In genomic region chr20:54377992-54378773, GRCh38 we compare ENCODE assay signal across 26 cellular contexts.
"Had no signal": no experiment of that assay in that cellular context is flagged by ENCODE, and none has a peak within 500 bp of the region (broad histone marks: within the 10 kb centered on the region; RNA-seq: fewer than 3 reads in every experiment).

No MANE protein-coding gene starts in this region.

- H3K9ac ChIP-seq: parathyroid adenoma had no signal

- H3K9me3 Mint-ChIP-seq: dendritic cell treated with granulocyte-macrophage colony-stimulating factor and Interleukin-4, amounts not matched to agents 40 ng/mL and 50 ng/mL, for 4 days; mesothelial cell of epicardium; natural killer cell treated with Interleukin-12 subunit alpha and Interleukin-12 subunit beta and Interleukin-15 and Interleukin-18, amount 100 ng/mL, for 72 hours; stimulated activated effector memory CD8-positive, alpha-beta T cell treated with anti-CD3 and anti-CD28 coated beads, Interleukin-12 subunit alpha, Interleukin-12 subunit beta, amount 100 ng/mL, for 72 hours; type B pancreatic cell had no signal

- H2AFZ ChIP-seq: parathyroid adenoma had no signal

- H3K27me3 ChIP-seq: colonic mucosa, gastrocnemius medialis, left lung, right atrium auricular region, stomach, thyroid gland had no signal

- H3K36me3 Mint-ChIP-seq: mesothelial cell of epicardium; naive B cell; natural killer cell treated with Interleukin-12 subunit alpha and Interleukin-12 subunit beta and Interleukin-15 and Interleukin-18, amount 100 ng/mL, for 72 hours; stimulated activated effector memory CD8-positive, alpha-beta T cell treated with anti-CD3 and anti-CD28 coated beads, Interleukin-12 subunit alpha, Interleukin-12 subunit beta, amount 100 ng/mL, for 72 hours; type B pancreatic cell had no signal

- H3K27ac ChIP-seq: colonic mucosa, epithelial cell of prostate, gastrocnemius medialis, left lung, neutrophil, parathyroid adenoma, right atrium auricular region, stomach, thyroid gland had no signal

- H3K36me3 ChIP-seq: colonic mucosa, gastrocnemius medialis, left lung, neutrophil, right atrium auricular region, stomach, thyroid gland had no signal

- H3K4me3 Mint-ChIP-seq: dendritic cell treated with granulocyte-macrophage colony-stimulating factor and Interleukin-4, amounts not matched to agents 40 ng/mL and 50 ng/mL, for 4 days; endodermal cell; mesothelial cell of epicardium; naive B cell; natural killer cell treated with Interleukin-12 subunit alpha and Interleukin-12 subunit beta and Interleukin-15 and Interleukin-18, amount 100 ng/mL, for 72 hours; stimulated activated effector memory CD8-positive, alpha-beta T cell treated with anti-CD3 and anti-CD28 coated beads, Interleukin-12 subunit alpha, Interleukin-12 subunit beta, amount 100 ng/mL, for 72 hours; type B pancreatic cell had no signal

- FAIRE-seq: kidney had no signal

- H3K9me3 ChIP-seq: colonic mucosa, gastrocnemius medialis, left lung, mucosa of descending colon, neutrophil, right atrium auricular region, stomach, thyroid gland had no signal

- H3K4me3 ChIP-seq: colonic mucosa, gastrocnemius medialis, left lung, mucosa of descending colon, right atrium auricular region, stomach, thyroid gland had no signal

- H3K27ac Mint-ChIP-seq: dendritic cell treated with granulocyte-macrophage colony-stimulating factor and Interleukin-4, amounts not matched to agents 40 ng/mL and 50 ng/mL, for 4 days; endodermal cell; naive B cell; natural killer cell treated with Interleukin-12 subunit alpha and Interleukin-12 subunit beta and Interleukin-15 and Interleukin-18, amount 100 ng/mL, for 72 hours; progenitor cell of endocrine pancreas; stimulated activated effector memory CD8-positive, alpha-beta T cell treated with anti-CD3 and anti-CD28 coated beads, Interleukin-12 subunit alpha, Interleukin-12 subunit beta, amount 100 ng/mL, for 72 hours; type B pancreatic cell had no signal

- H3K79me2 ChIP-seq: parathyroid adenoma had no signal

- H3K4me1 Mint-ChIP-seq: naive B cell; stimulated activated effector memory CD8-positive, alpha-beta T cell treated with anti-CD3 and anti-CD28 coated beads, Interleukin-12 subunit alpha, Interleukin-12 subunit beta, amount 100 ng/mL, for 72 hours had no signal

- DNase-seq: colonic mucosa; effector CD8-positive, alpha-beta T cell; endodermal cell; foreskin fibroblast; gastrocnemius medialis; head of caudate nucleus; kidney; left lung; mesenchymal stem cell; mucosa of descending colon; naive B cell; stimulated activated CD4-positive, alpha-beta T cell treated with anti-CD3 and anti-CD28 coated beads, Interleukin-2, amount 100 ng/mL, for 24 hours; stimulated activated CD4-positive, alpha-beta T cell treated with anti-CD3 and anti-CD28 coated beads, Interleukin-4, amount 100 ng/mL, for 24 hours; stimulated activated naive CD4-positive, alpha-beta T cell treated with Interleukin-2 at 50 U/mL for 16 hours; stomach; thyroid gland had no signal

- H3K27me3 Mint-ChIP-seq: dendritic cell treated with granulocyte-macrophage colony-stimulating factor and Interleukin-4, amounts not matched to agents 40 ng/mL and 50 ng/mL, for 4 days; progenitor cell of endocrine pancreas; type B pancreatic cell had no signal
